In genomic region chr3:117997201-117998049, GRCh38 we compare ENCODE assay signal across 8 cellular contexts.
DNase-seq lines count a peak whose midpoint lies in the region; ATAC-seq and TF ChIP-seq lines count a peak whose summit lies in the region.

No MANE protein-coding gene starts in this region.

- WGBS in trophoblast cell (ENCODE audit: extremely low coverage, insufficient coverage, insufficient read length) = no CpG with 5 or more reads among the region's 48 CpGs

- H3K18ac ChIP-seq in trophoblast cell (ENCODE audit: low read length) = no peak overlapping the region

- no peak overlapping the region for H3K4me3 Mint-ChIP-seq in immature natural killer cell

- no peak overlapping the region for H3K9ac ChIP-seq in trophoblast cell (ENCODE audit: low read length)

- H3K79me1 ChIP-seq in trophoblast cell (ENCODE audit: low read length) = no peaks in the 10 kb centered on the region

- intact Hi-C loops in OCI-LY7 (cut with micrococcal nuclease; ENCODE audit: unreplicated experiment) (loop anchor here (1.0 to 5.0 kb wide), 5 partner anchors 110 to 1226 kb away; no protein-coding TSS in a partner anchor), left cardiac atrium (cut with DNase I) (no loop called here)

- no peak overlapping the region for H3K23ac ChIP-seq in trophoblast cell (ENCODE audit: low read length)

- no peak overlapping the region for H2BK5ac ChIP-seq in trophoblast cell (ENCODE audit: low read depth, low read length, poor library complexity)

- no peak overlapping the region for H3K27ac Mint-ChIP-seq in immature natural killer cell

- no peaks in the 10 kb centered on the region for H3K36me3 Mint-ChIP-seq in immature natural killer cell

- peak overlapping the region; percentile 62 for H3K4me3 ChIP-seq in H7 (ENCODE audit: insufficient read depth, low read depth, low read length)
- H3K4me3 ChIP-seq in OCI-LY7 (ENCODE audit: low read depth, low read length, poor library complexity, severe bottlenecking) = peak overlapping the region; percentile 67
- peak overlapping the region; percentile 64 for H3K4me3 ChIP-seq in trophoblast cell (ENCODE audit: low read depth, low read length)

- no peak overlapping the region for H3K4ac ChIP-seq in trophoblast cell (ENCODE audit: low read depth, low read length)

- CTCF ChIA-PET in GM10248 (lab: Yijun Ruan, JAX) = interaction anchor here (0.5 to 2.5 kb wide), 18 partner anchors 9 to 1226 kb away, joined by 3 to 16 read pairs (median 3); no protein-coding TSS in a partner anchor
- CTCF ChIA-PET in OCI-LY7 (lab: Charles Lee; ENCODE audit: unreplicated experiment) = interaction anchor here (0.6 to 0.7 kb wide), 2 partner anchors 10 to 19 kb away, joined by 3 read pairs; no protein-coding TSS in a partner anchor

- H4K12ac ChIP-seq in trophoblast cell (ENCODE audit: low read depth, low read length) = no peak overlapping the region

- DNase-seq in GM10248 (ENCODE audit: extremely low spot score) (peak; percentile 69), H7 (peak; percentile 67), OCI-LY7 (ENCODE audit: low spot score) (peak; percentile 80), amygdala (lab: John Stamatoyannopoulos, UW) (peak; percentile 12 to 91 (median 75)), left cardiac atrium (peak; percentile 76), trophoblast cell (peak; percentile 60 to 83), immature natural killer cell (no peak)

- H3K4me2 ChIP-seq in OCI-LY7 (ENCODE audit: low read length) = peak overlapping the region; percentile 80
- H3K4me2 ChIP-seq in trophoblast cell (ENCODE audit: low read length) = peak overlapping the region; percentile 91

- H2AK5ac ChIP-seq in trophoblast cell (ENCODE audit: low read length) = no peak overlapping the region

- H2BK120ac ChIP-seq in trophoblast cell (ENCODE audit: insufficient read depth, low read length, poor library complexity) = no peak overlapping the region

- TF ChIP-seq CTCF in GM10248 (IDR thresholded peaks at IDR 0.05; ENCODE audit: control extremely low read depth, extremely low read depth, low read depth, missing control alignments) = peak; percentile 93
- peak; percentile 87 for TF ChIP-seq CTCF in OCI-LY7 (conservative IDR thresholded peaks at IDR 0.05; ENCODE audit: low read length)

- peak overlapping the region; percentile 58; the same call in 1 of the 2 replicates for H2AFZ ChIP-seq in OCI-LY7 (ENCODE audit: low read length)
- peak overlapping the region; percentile 53 for H2AFZ ChIP-seq in trophoblast cell (ENCODE audit: insufficient read depth, low read length, poor library complexity)

- H3K4me1 Mint-ChIP-seq in immature natural killer cell = no peaks in the 10 kb centered on the region

- ATAC-seq in left cardiac atrium = peak; percentile 89 to 95

- H4K91ac ChIP-seq in trophoblast cell (ENCODE audit: low read depth, low read length) = no peak overlapping the region

- no peak overlapping the region for H2BK12ac ChIP-seq in trophoblast cell (ENCODE audit: low read length)

- BruUV-seq in OCI-LY7 (replicated peaks; lab: Mats Ljungman, UMichigan) = no TSS peak

- POLR2A ChIA-PET in GM10248 (lab: Yijun Ruan, JAX) (no interaction called here), OCI-LY7 (lab: Charles Lee) (no interaction called here)

- H3K9me3 Mint-ChIP-seq in immature natural killer cell = peaks cover 0 to 19% (median 4%) of the 10 kb centered on the region in 6 donors

- H3K27me3 Mint-ChIP-seq in immature natural killer cell (ENCODE audit: low read depth in 3 of 3) = no peaks in the 10 kb centered on the region

- H3K27me3 ChIP-seq in H7 (ENCODE audit: control insufficient read depth, insufficient read depth, low read length) (peaks cover 25% of the 10 kb centered on the region), trophoblast cell (ENCODE audit: insufficient read depth, low read length) (peaks cover 5% of the 10 kb centered on the region)

- H3K4me1 ChIP-seq in OCI-LY7 (ENCODE audit: insufficient read depth, low read length, poor library complexity, severe bottlenecking) (no peaks in the 10 kb centered on the region), trophoblast cell (ENCODE audit: control insufficient read depth in 1 of 2, insufficient read depth in 2 of 2, low read length in 2 of 2) (peaks cover 0 to 9% of the 10 kb centered on the region in 2 experiments)

- no peaks in the 10 kb centered on the region for H3K9me2 ChIP-seq in OCI-LY7 (ENCODE audit: insufficient read depth, low read length)

- no peaks in the 10 kb centered on the region for H3K36me3 ChIP-seq in H7 (replicated peaks; ENCODE audit: control insufficient read depth, insufficient read depth, low read length)
- H3K36me3 ChIP-seq in KOPT-K1 (ENCODE audit: insufficient read depth, low read length) = no peaks in the 10 kb centered on the region
- H3K36me3 ChIP-seq in OCI-LY7 (ENCODE audit: insufficient read depth, low read length) = no peaks in the 10 kb centered on the region
- H3K36me3 ChIP-seq in trophoblast cell (ENCODE audit: control insufficient read depth in 1 of 2, insufficient read depth in 2 of 2, low read length in 2 of 2) = no peaks in the 10 kb centered on the region

- H4K20me1 ChIP-seq in OCI-LY7 (ENCODE audit: insufficient read depth, low read length) = no peaks in the 10 kb centered on the region

- H3K14ac ChIP-seq in trophoblast cell (ENCODE audit: low read length) = no peak overlapping the region

- H3K79me2 ChIP-seq in OCI-LY7 (ENCODE audit: insufficient read depth, low read depth, low read length) (no peaks in the 10 kb centered on the region), trophoblast cell (ENCODE audit: control insufficient read depth, insufficient read depth, low read length, poor library complexity) (no peaks in the 10 kb centered on the region)

- no peak overlapping the region for H4K8ac ChIP-seq in trophoblast cell (ENCODE audit: low read depth, low read length)

- H3K9me3 ChIP-seq in KOPT-K1 (ENCODE audit: insufficient read depth, low read length, poor library complexity, severe bottlenecking) = no peaks in the 10 kb centered on the region
- H3K9me3 ChIP-seq in OCI-LY7 (ENCODE audit: low read length) = no peaks in the 10 kb centered on the region
- H3K9me3 ChIP-seq in trophoblast cell (ENCODE audit: insufficient read depth, low read depth, low read length) = no peaks in the 10 kb centered on the region

- H3K27ac ChIP-seq in KOPT-K1 (ENCODE audit: low read depth, low read length, poor library complexity, severe bottlenecking) (peak overlapping the region; percentile 66), OCI-LY7 (ENCODE audit: low read depth, low read length, poor library complexity, severe bottlenecking) (no peak overlapping the region), trophoblast cell (ENCODE audit: low read depth, low read length) (no peak overlapping the region)

Comparison
In these comparisons a context has a peak if more than half of its experiments do, and no peak if none do; other contexts are left out.
1. DNase-seq: peak in GM10248 (single experiment), H7 (single experiment), OCI-LY7 (single experiment), amygdala (56 of 56), left cardiac atrium (single experiment) and trophoblast cell (2 of 2); none in immature natural killer cell (0 of 3).
2. Peak in every context shown above with its lines, with median percentiles within 50 percentile points of each other: H3K4me3 ChIP-seq.